Comparison of ENCODE assay signal across 8 cellular contexts in the genomic region with DNA sequence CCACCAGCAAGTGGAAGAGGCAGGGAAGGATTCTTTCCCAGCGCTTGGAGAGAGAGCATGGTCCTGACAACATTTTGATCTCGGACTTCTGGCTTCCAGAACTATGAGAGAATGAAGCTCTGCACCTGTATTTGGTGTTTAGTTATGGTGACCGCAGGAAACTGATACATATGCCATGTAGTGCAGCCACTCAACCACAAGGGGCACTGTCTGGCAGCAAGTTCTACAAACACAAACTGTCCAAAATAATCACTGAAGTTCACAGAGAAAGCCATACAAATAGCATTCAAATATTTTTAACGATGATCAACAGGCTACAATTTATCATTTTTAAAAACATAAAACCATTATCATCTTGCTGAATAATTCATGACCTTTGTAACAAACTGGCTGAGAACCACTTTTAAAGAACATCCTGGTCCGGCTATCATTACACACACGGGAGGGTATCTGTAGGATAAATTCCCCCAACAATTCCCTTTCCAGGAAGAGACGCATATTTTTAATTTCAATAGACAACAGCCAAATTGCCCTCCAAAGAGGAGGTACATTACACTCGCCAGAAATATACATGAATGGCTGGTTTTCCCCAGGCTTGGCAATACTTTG. TPM values are rescaled to one million over a fixed set of nuclear protein-coding genes. Genes with fewer than 3 reads are reported as not detected.
A peak's percentile ranks its signal among the peaks of the same experiment; 100 is the strongest.
DNase-seq lines count a peak whose midpoint lies in the region; ATAC-seq, FAIRE-seq and TF ChIP-seq lines count a peak whose summit lies in the region.

No MANE protein-coding gene starts in this region.

- H3K27ac ChIP-seq in GM12878 (ENCODE audit: control insufficient read depth, insufficient read depth) (no peak overlapping the region), keratinocyte (ENCODE audit: control insufficient read depth, insufficient read depth, low read length) (no peak overlapping the region)

- ATAC-seq in GM12878 (peak; percentile 64), GM19467 (IDR thresholded peaks at IDR 0.05; ENCODE audit: unreplicated experiment) (no peak), HG03520 (IDR thresholded peaks at IDR 0.05; ENCODE audit: unreplicated experiment) (no peak)

- H3K27me3 ChIP-seq in GM12878 (replicated peaks in 1 of 2; ENCODE audit: control insufficient read depth in 2 of 2, insufficient read depth in 2 of 2, low read length in 1 of 2) (no peaks in the 10 kb centered on the region), keratinocyte (ENCODE audit: control insufficient read depth, extremely low read depth, insufficient read depth, low read length) (no peaks in the 10 kb centered on the region)

- in situ Hi-C loops in GM12878 (cut with MboI): no loop called here

- RAD21 ChIA-PET in GM12878 (lab: Charles Lee; ENCODE audit: unreplicated experiment): interaction anchor here (0.6 kb wide), 1 partner anchor 208 kb away, joined by 3 read pairs; no protein-coding TSS in a partner anchor

- no peaks in the 10 kb centered on the region for H3K9me1 ChIP-seq in keratinocyte (ENCODE audit: control insufficient read depth, extremely low read depth, insufficient read depth, low read length)

- no peak overlapping the region for H3K9ac ChIP-seq in GM12878 (ENCODE audit: control insufficient read depth, insufficient read depth, low read length)
- H3K9ac ChIP-seq in keratinocyte (ENCODE audit: control insufficient read depth, extremely low read depth, insufficient read depth, low read length): no peak overlapping the region

- TF ChIP-seq CTCF in GM12864 (IDR thresholded peaks at IDR 0.05; ENCODE audit: low read depth, low read length, missing control alignments): peak; percentile 93
- TF ChIP-seq CTCF in GM12878 (IDR thresholded peaks at IDR 0.05 in 2 of 3, conservative IDR thresholded peaks at IDR 0.05 in 1 of 3; ENCODE audit: control insufficient read depth in 2 of 3, extremely low read depth in 1 of 3, insufficient read depth in 1 of 3, low read depth in 3 of 3, low read length in 3 of 3): peak; percentile 81 to 97 (median 93)
- peak; percentile 84 to 88 (median 86) for TF ChIP-seq CTCF in keratinocyte (optimal IDR thresholded peaks at IDR 0.05 in 1 of 3, IDR thresholded peaks at IDR 0.05 in 1 of 3, conservative IDR thresholded peaks at IDR 0.05 in 1 of 3; ENCODE audit: extremely low read depth in 1 of 3, insufficient read depth in 2 of 3, low read length in 3 of 3)

- CTCF ChIA-PET in GM12878 (lab: Yijun Ruan, JAX): interaction anchor here (0.7 to 2.1 kb wide), 12 partner anchors 8 to 196 kb away, joined by 3 to 5 read pairs (median 4); a partner anchor contains a TSS

- H3K4me3 ChIP-seq in GM12864 (ENCODE audit: low read depth, low read length): no peak overlapping the region
- H3K4me3 ChIP-seq in GM12878: no peak overlapping the region
- no peak overlapping the region for H3K4me3 ChIP-seq in keratinocyte (ENCODE audit: control insufficient read depth in 2 of 3, extremely low read depth in 1 of 3, insufficient read depth in 2 of 3, low read depth in 1 of 3, low read length in 3 of 3)

- 31% methylated on average over 8 of the region's 8 CpGs for WGBS in GM12878 (ENCODE audit: insufficient coverage, insufficient replicate concordance, low lambda C conversion rate, missing lambda C conversion rate)

- no peaks in the 10 kb centered on the region for H3K36me3 ChIP-seq in GM12878 (ENCODE audit: control insufficient read depth in 2 of 2, insufficient read depth in 2 of 2, low read length in 1 of 2)
- H3K36me3 ChIP-seq in keratinocyte (ENCODE audit: control insufficient read depth in 2 of 2, extremely low read depth in 1 of 2, insufficient read depth in 2 of 2, low read length in 2 of 2): no peaks in the 10 kb centered on the region

- TF ChIP-seq RAD21 in GM12878 (IDR thresholded peaks at IDR 0.05; ENCODE audit: insufficient read depth, low read depth, low read length): peak; percentile 58

- no peak for TF ChIP-seq EP300 in GM12878 (IDR thresholded peaks at IDR 0.05; ENCODE audit: borderline replicate concordance in 1 of 2, control insufficient read depth in 1 of 2, low read depth in 2 of 2, low read length in 2 of 2)

- intact Hi-C loops in GM12878 (cut with micrococcal nuclease; ENCODE audit: unreplicated experiment): no loop called here

- no peaks in the 10 kb centered on the region for H3K9me3 ChIP-seq in GM12878 (replicated peaks; ENCODE audit: control insufficient read depth, insufficient read depth, low read length)
- no peaks in the 10 kb centered on the region for H3K9me3 ChIP-seq in keratinocyte (ENCODE audit: control insufficient read depth, low read depth, low read length)

- no peak for TF ChIP-seq POLR2A in GM12878 (IDR thresholded peaks at IDR 0.05; ENCODE audit: low read depth, low read length)

- dilution Hi-C loops in keratinocyte (cut with MboI; ENCODE audit: extremely low pct_ligation_motif_present, low sequenced_read_pairs): no loop called here

- POLR2A ChIA-PET in GM12878 (lab: Charles Lee): interaction anchor here (0.6 kb wide), 1 partner anchor 196 kb away, joined by 4 read pairs; no protein-coding TSS in a partner anchor

- no peak for DNase-seq in GM12864 (ENCODE audit: low read depth)
- DNase-seq in MV-4-11 (lab: John Stamatoyannopoulos, UW): peak; percentile 43
- peak; percentile 16 to 56 (median 31) for DNase-seq in T-helper 1 cell
- no peak for DNase-seq in GM12878 (ENCODE audit: low read depth, low spot score)
- DNase-seq in keratinocyte (ENCODE audit: low read depth, low spot score): no peak
- DNase-seq in stimulated activated CD4-positive, alpha-beta T cell treated with anti-CD3 and anti-CD28 coated beads, Interleukin-4, amount 100 ng/mL, for 1 hour: peak; percentile 51

- SMC1A ChIA-PET in GM12878 (lab: Charles Lee; ENCODE audit: uncharacterized antibody, unreplicated experiment): interaction anchor here (1.1 kb wide), 1 partner anchor 11 kb away, joined by 3 read pairs; no protein-coding TSS in a partner anchor

- H3K4me1 ChIP-seq in GM12878 (ENCODE audit: control insufficient read depth, insufficient read depth, low read length) (peaks cover 5% of the 10 kb centered on the region; the same call in 1 of the 2 replicates), keratinocyte (ENCODE audit: control insufficient read depth, extremely low read depth, insufficient read depth, low read length) (peaks cover 12% of the 10 kb centered on the region)

- H2AFZ ChIP-seq in GM12878 (ENCODE audit: control insufficient read depth, low read depth, low read length) (no peak overlapping the region), keratinocyte (ENCODE audit: control insufficient read depth, low read length) (no peak overlapping the region)

- no peaks in the 10 kb centered on the region for H4K20me1 ChIP-seq in GM12878 (ENCODE audit: control insufficient read depth, insufficient read depth)
- no peaks in the 10 kb centered on the region for H4K20me1 ChIP-seq in keratinocyte (ENCODE audit: control insufficient read depth, extremely low read depth, insufficient read depth, low read length)

- H3K79me2 ChIP-seq in GM12878 (ENCODE audit: control insufficient read depth, insufficient read depth, low read length) (no peaks in the 10 kb centered on the region), keratinocyte (ENCODE audit: control insufficient read depth, insufficient read depth, low read length) (no peaks in the 10 kb centered on the region)

- FAIRE-seq in GM12878 (lab: Jason Lieb, UNC): peak; percentile 85
- FAIRE-seq in keratinocyte (lab: Jason Lieb, UNC): peak; percentile 83

- no peak overlapping the region for H3K4me2 ChIP-seq in GM12878 (ENCODE audit: control insufficient read depth, insufficient read depth)
- H3K4me2 ChIP-seq in keratinocyte (ENCODE audit: control insufficient read depth, extremely low read depth, insufficient read depth, low read depth, low read length): peak overlapping the region; percentile 7

- BruUV-seq in GM12878 (replicated peaks; lab: Mats Ljungman, UMichigan): no TSS peak

RNA-seq across cellular contexts. Expression of a gene that starts 9.3 kb away (rescaled TPM):
- total RNA-seq in GM12878 (2013; cell fraction: nucleolus; rRNA removed): 0.35 and 0.61 TPM in 2 replicates
- 8.9 and 9.1 TPM in 2 replicates for total RNA-seq in GM12878 (2014; rRNA removed)
- 9.2 and 10.5 TPM in 2 replicates for total RNA-seq in GM12878 (2014; rRNA removed; fragmentation: Illumina TruSeq; extraction: Trizol)
- 14.1 and 15.2 TPM in 2 replicates for total RNA-seq in GM12878 (2021)
- 0.93 TPM for polyA plus RNA-seq in GM12878 (2011; ENCODE audit: low read depth)
- 0.48 and 0.72 TPM in 2 replicates for polyA plus RNA-seq in GM12878 (2011; rRNA removed)
- polyA plus RNA-seq in GM12878 (2011; cell fraction: cytosol; rRNA removed): 0.46 and 0.57 TPM in 2 replicates
- polyA plus RNA-seq in GM12878 (2011; cell fraction: nucleus; rRNA removed): 0.19 and 0.28 TPM in 2 replicates
- polyA plus RNA-seq in GM12878 (2012): 0.60 and 0.80 TPM in 2 replicates
- polyA plus RNA-seq in GM12878 (2014; fragmentation: Illumina TruSeq; extraction: Trizol): 6.6 and 7.5 TPM in 2 replicates
- 10 to 100 TPM in 1 of 2 experiments, 1 to 10 TPM in 1; 4.4 to 11.9 TPM for polyA plus RNA-seq in GM12878 (2014; fragmentation: Nextera tagmentation; extraction: Ambion mirVana)
- polyA plus RNA-seq in GM12878 (2014; rRNA removed): 13.7 and 17.2 TPM in 2 replicates
- 10 to 100 TPM; 16.2 to 16.4 TPM for polyA plus RNA-seq in GM12878 (2016; fragmentation: Nextera tagmentation; extraction: Ambion mirVana)
- 0.22 and 0.46 TPM in 2 replicates for polyA minus RNA-seq in GM12878 (2011; rRNA and poly(A)+ RNA removed)
- not detected in 2 replicates for polyA minus RNA-seq in GM12878 (2011; cell fraction: cytosol; rRNA and poly(A)+ RNA removed)
- 0.36 TPM in 1 of 2 replicates, not detected in the other for polyA minus RNA-seq in GM12878 (2011; cell fraction: nucleus; rRNA and poly(A)+ RNA removed)
- polyA plus RNA-seq in keratinocyte: 0.70 to 1.8 TPM (median 1.3 TPM) in 3 replicates
- polyA plus RNA-seq in keratinocyte (2011; ENCODE audit: low read depth): not detected
- 0.34 and 0.47 TPM in 2 replicates for polyA plus RNA-seq in keratinocyte (2011; cell fraction: cytosol; rRNA removed)
- polyA plus RNA-seq in keratinocyte (2011; cell fraction: nucleus; rRNA removed): 0.16 TPM in 1 of 2 replicates, not detected in the other
- 0.90 and 2.8 TPM in 2 replicates for polyA plus RNA-seq in keratinocyte (2012; ENCODE audit: low replicate concordance)
- polyA minus RNA-seq in keratinocyte: 0.62 to 0.77 TPM in 2 of 3 replicates, not detected in the other
- not detected for polyA minus RNA-seq in keratinocyte (2011; cell fraction: cytosol; rRNA and poly(A)+ RNA removed)
- polyA minus RNA-seq in keratinocyte (2011; cell fraction: nucleus; rRNA and poly(A)+ RNA removed): 0.42 TPM in 1 of 2 replicates, not detected in the other

RNA-seq across cellular contexts. Expression of a gene that starts 31.0 kb away (rescaled TPM):
- 32.4 and 33.1 TPM in 2 replicates for total RNA-seq in GM12878 (2013; cell fraction: nucleolus; rRNA removed)
- total RNA-seq in GM12878 (2014; rRNA removed) (3.5 and 4.0 TPM in 2 replicates), GM12878 (2014; rRNA removed; fragmentation: Illumina TruSeq; extraction: Trizol) (3.8 and 4.3 TPM in 2 replicates), GM12878 (2021) (11.0 and 12.2 TPM in 2 replicates)
- 1.2 TPM for polyA plus RNA-seq in GM12878 (2011; ENCODE audit: low read depth)
- polyA plus RNA-seq in GM12878 (2011; rRNA removed) (1.2 and 1.6 TPM in 2 replicates), GM12878 (2014; fragmentation: Illumina TruSeq; extraction: Trizol) (6.0 and 6.6 TPM in 2 replicates), GM12878 (2014; fragmentation: Nextera tagmentation; extraction: Ambion mirVana) (1 to 10 TPM; 1.2 to 1.3 TPM), GM12878 (2014; rRNA removed) (4.7 and 4.8 TPM in 2 replicates), GM12878 (2016; fragmentation: Nextera tagmentation; extraction: Ambion mirVana) (1 to 10 TPM; 5.6 to 6.3 TPM), keratinocyte (2.4 to 5.8 TPM (median 2.9 TPM) in 3 replicates)
- 1.3 and 1.7 TPM in 2 replicates for polyA plus RNA-seq in GM12878 (2011; cell fraction: cytosol; rRNA removed)
- 2.2 and 2.5 TPM in 2 replicates for polyA plus RNA-seq in GM12878 (2011; cell fraction: nucleus; rRNA removed)
- 1.2 and 1.5 TPM in 2 replicates for polyA plus RNA-seq in GM12878 (2012)
- 2.6 and 2.9 TPM in 2 replicates for polyA minus RNA-seq in GM12878 (2011; rRNA and poly(A)+ RNA removed)
- 0.80 and 1.5 TPM in 2 replicates for polyA minus RNA-seq in GM12878 (2011; cell fraction: cytosol; rRNA and poly(A)+ RNA removed)
- 2.9 and 4.5 TPM in 2 replicates for polyA minus RNA-seq in GM12878 (2011; cell fraction: nucleus; rRNA and poly(A)+ RNA removed)
- 3.4 TPM for polyA plus RNA-seq in keratinocyte (2011; ENCODE audit: low read depth)
- polyA plus RNA-seq in keratinocyte (2011; cell fraction: cytosol; rRNA removed): 3.1 and 3.2 TPM in 2 replicates
- polyA plus RNA-seq in keratinocyte (2011; cell fraction: nucleus; rRNA removed): 10.6 and 12.9 TPM in 2 replicates
- 3.6 and 5.6 TPM in 2 replicates for polyA plus RNA-seq in keratinocyte (2012; ENCODE audit: low replicate concordance)
- polyA minus RNA-seq in keratinocyte: 5.1 to 11.1 TPM (median 6.3 TPM) in 3 replicates
- polyA minus RNA-seq in keratinocyte (2011; cell fraction: cytosol; rRNA and poly(A)+ RNA removed): 10.6 TPM
- polyA minus RNA-seq in keratinocyte (2011; cell fraction: nucleus; rRNA and poly(A)+ RNA removed): 13.3 and 17.2 TPM in 2 replicates

RNA-seq across cellular contexts. Expression of a gene that starts 55.8 kb away (rescaled TPM):
- total RNA-seq in GM12878 (2013; cell fraction: nucleolus; rRNA removed): 5.4 and 10.0 TPM in 2 replicates
- total RNA-seq in GM12878 (2014; rRNA removed) (103 and 116 TPM in 2 replicates), GM12878 (2014; rRNA removed; fragmentation: Illumina TruSeq; extraction: Trizol) (46.8 and 47.6 TPM in 2 replicates), GM12878 (2021) (66.6 and 68.0 TPM in 2 replicates)
- polyA plus RNA-seq in GM12878 (2011; ENCODE audit: low read depth): 16.0 TPM
- polyA plus RNA-seq in GM12878 (2011; rRNA removed) (18.5 and 21.5 TPM in 2 replicates), GM12878 (2014; fragmentation: Illumina TruSeq; extraction: Trizol) (26.9 and 37.3 TPM in 2 replicates), GM12878 (2014; fragmentation: Nextera tagmentation; extraction: Ambion mirVana) (10 to 100 TPM; 16.9 to 42.2 TPM), GM12878 (2014; rRNA removed) (138 and 139 TPM in 2 replicates), GM12878 (2016; fragmentation: Nextera tagmentation; extraction: Ambion mirVana) (100 to 1,000 TPM; 119 to 126 TPM), keratinocyte (188 to 269 TPM (median 207 TPM) in 3 replicates)
- 38.3 and 60.3 TPM in 2 replicates for polyA plus RNA-seq in GM12878 (2011; cell fraction: cytosol; rRNA removed)
- polyA plus RNA-seq in GM12878 (2011; cell fraction: nucleus; rRNA removed): 24.5 and 34.7 TPM in 2 replicates
- 22.8 and 25.9 TPM in 2 replicates for polyA plus RNA-seq in GM12878 (2012)
- 8.2 and 14.3 TPM in 2 replicates for polyA minus RNA-seq in GM12878 (2011; rRNA and poly(A)+ RNA removed)
- polyA minus RNA-seq in GM12878 (2011; cell fraction: cytosol; rRNA and poly(A)+ RNA removed): 5.7 and 9.9 TPM in 2 replicates
- 10.4 and 16.0 TPM in 2 replicates for polyA minus RNA-seq in GM12878 (2011; cell fraction: nucleus; rRNA and poly(A)+ RNA removed)
- polyA plus RNA-seq in keratinocyte (2011; ENCODE audit: low read depth): 46.5 TPM
- 157 and 252 TPM in 2 replicates for polyA plus RNA-seq in keratinocyte (2011; cell fraction: cytosol; rRNA removed)
- polyA plus RNA-seq in keratinocyte (2011; cell fraction: nucleus; rRNA removed): 136 and 160 TPM in 2 replicates
- polyA plus RNA-seq in keratinocyte (2012; ENCODE audit: low replicate concordance): 109 and 180 TPM in 2 replicates
- 53.4 to 72.4 TPM (median 69.5 TPM) in 3 replicates for polyA minus RNA-seq in keratinocyte
- 363 TPM for polyA minus RNA-seq in keratinocyte (2011; cell fraction: cytosol; rRNA and poly(A)+ RNA removed)
- 69.5 and 80.8 TPM in 2 replicates for polyA minus RNA-seq in keratinocyte (2011; cell fraction: nucleus; rRNA and poly(A)+ RNA removed)

Comparison
In these comparisons a context has a peak if more than half of its experiments do, and no peak if none do; other contexts are left out.
1. DNase-seq: peak in MV-4-11 (single experiment), T-helper 1 cell (5 of 5) and stimulated activated CD4-positive, alpha-beta T cell treated with anti-CD3 and anti-CD28 coated beads, Interleukin-4, amount 100 ng/mL, for 1 hour (single experiment); none in GM12864 (single experiment), GM12878 (single experiment) and keratinocyte (single experiment).
2. Peak in every context shown above with its lines, with median percentiles within 50 percentile points of each other: CTCF ChIP-seq.